Comparison of ENCODE assay signal across 1 cellular context in the genomic region with DNA sequence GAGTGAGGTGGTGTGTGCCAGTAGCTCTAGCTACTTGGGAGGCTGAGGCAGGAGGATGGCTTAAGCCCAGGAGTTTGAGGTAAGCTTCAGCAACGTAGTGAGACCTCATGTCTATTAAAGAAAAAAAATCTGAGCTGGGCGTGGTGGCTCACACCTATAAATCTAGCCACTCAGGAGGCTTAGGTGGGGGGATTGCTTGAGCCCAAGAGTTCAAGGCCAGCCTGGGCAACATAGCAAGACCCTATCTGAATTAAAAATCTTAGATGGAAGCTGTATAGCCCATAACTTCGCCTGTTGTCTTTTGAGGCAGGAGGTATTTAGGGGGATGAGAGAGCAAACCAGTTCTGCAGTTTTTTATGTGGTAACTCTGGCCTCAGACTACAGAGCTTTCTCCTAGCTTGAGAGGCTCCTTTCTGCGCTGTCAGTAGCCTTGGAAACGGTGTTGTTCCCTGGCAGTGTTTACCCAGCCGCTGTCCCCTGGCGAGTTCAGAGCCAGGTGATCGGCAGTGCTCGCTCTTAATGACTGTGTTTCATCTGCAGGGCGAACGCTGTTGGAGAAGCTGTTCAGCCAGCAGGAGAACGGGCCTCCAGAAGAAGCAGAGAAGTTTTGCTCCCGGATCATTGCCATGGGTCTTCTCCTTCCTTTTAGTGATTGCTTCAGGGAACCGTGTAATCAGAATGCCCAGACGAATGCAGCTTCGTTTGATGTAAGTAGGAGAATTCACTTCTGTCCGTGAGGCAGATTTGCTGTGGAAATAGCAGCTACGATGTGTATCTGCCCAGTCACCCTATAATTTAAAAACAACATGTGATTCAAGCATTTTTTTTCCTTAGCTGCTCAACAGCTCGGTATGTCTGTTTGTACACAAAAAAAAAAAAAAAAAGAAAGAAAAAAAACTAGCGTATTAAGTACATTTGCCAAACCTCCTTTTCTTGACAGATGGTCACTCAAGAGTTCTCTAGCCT.
TF ChIP-seq lines count a peak whose summit lies in the region.

No MANE protein-coding gene starts in this region.

TF ChIP-seq in WTC11, 78 proteins besides CTCF, POLR2A, EP300 and RAD21 (continued from another document):
- TF ChIP-seq, protein P1, sequence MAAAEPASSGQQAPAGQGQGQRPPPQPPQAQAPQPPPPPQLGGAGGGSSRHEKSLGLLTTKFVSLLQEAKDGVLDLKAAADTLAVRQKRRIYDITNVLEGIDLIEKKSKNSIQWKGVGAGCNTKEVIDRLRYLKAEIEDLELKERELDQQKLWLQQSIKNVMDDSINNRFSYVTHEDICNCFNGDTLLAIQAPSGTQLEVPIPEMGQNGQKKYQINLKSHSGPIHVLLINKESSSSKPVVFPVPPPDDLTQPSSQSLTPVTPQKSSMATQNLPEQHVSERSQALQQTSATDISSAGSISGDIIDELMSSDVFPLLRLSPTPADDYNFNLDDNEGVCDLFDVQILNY (CRISPR knock-in tag; IDR thresholded peaks at IDR 0.05), result no peak
